ENCODE assay signal across 9 cellular contexts in the genomic region with DNA sequence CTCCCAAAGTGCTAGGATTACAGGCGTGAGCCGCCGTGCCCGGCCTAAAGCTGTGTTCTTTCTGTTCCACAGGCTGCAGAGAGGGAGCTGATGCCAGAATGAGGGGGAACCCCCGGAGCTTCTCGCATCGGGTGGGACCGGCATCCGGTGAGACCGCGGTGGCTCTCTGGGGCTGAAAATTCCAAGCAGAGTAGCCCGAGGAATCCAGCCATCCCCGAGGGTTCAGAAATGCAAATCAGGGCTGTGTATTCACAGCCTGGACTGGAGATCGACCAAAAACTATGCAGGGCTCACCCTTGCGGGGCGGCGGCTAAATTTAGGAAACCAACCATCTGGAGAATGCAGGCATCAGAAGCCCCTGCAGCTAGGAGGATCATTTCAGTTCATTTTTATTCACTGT.
DNase-seq lines count a peak whose midpoint lies in the region; ATAC-seq and TF ChIP-seq lines count a peak whose summit lies in the region.
"Had no signal": no experiment of that assay in that cellular context is flagged by ENCODE, and none has a peak within 500 bp of the region (broad histone marks: within the 10 kb centered on the region; RNA-seq: fewer than 3 reads in every experiment).

No MANE protein-coding gene starts in this region.

- no peak for TF ChIP-seq CTCF in AG10803 (conservative IDR thresholded peaks at IDR 0.05; ENCODE audit: low read length)
- TF ChIP-seq CTCF in fibroblast of villous mesenchyme (IDR thresholded peaks at IDR 0.05; ENCODE audit: insufficient read depth, low read depth, low read length): no peak
- TF ChIP-seq CTCF in osteocyte (IDR thresholded peaks at IDR 0.05): no peak

- H3K4me1 Mint-ChIP-seq in T-helper 17 cell: peaks cover 15% of the 10 kb centered on the region
- H3K4me1 Mint-ChIP-seq in osteocyte (ENCODE audit: unreplicated experiment): peaks cover 57% of the 10 kb centered on the region
- H3K4me1 Mint-ChIP-seq in activated T-helper 2 cell treated with anti-CD3 and anti-CD28 coated beads, Interferon-gamma antibody, Interleukin-2, Interleukin-4, amounts not matched to agents 10 μg/mL and 5 μg/mL and 100 μg/mL, durations not matched to agents 14 hours and 24 hours and 36 hours (ENCODE audit: low read depth): peaks cover 22% of the 10 kb centered on the region

- ATAC-seq in T-helper 17 cell (no peak), HG03432 (IDR thresholded peaks at IDR 0.05; ENCODE audit: unreplicated experiment) (no peak)

- H3K27me3 Mint-ChIP-seq in T-helper 17 cell (peaks cover 5% of the 10 kb centered on the region), osteocyte (ENCODE audit: unreplicated experiment) (no peaks in the 10 kb centered on the region)
- H3K27me3 Mint-ChIP-seq in activated T-helper 2 cell treated with anti-CD3 and anti-CD28 coated beads, Interferon-gamma antibody, Interleukin-2, Interleukin-4, amounts not matched to agents 10 μg/mL and 5 μg/mL and 100 μg/mL, durations not matched to agents 14 hours and 24 hours and 36 hours (ENCODE audit: low read depth): peaks cover 17% of the 10 kb centered on the region

- no peak overlapping the region for H3K4me3 Mint-ChIP-seq in T-helper 17 cell
- peak overlapping the region; percentile 72 for H3K4me3 Mint-ChIP-seq in osteocyte (ENCODE audit: unreplicated experiment)
- H3K4me3 Mint-ChIP-seq in activated T-helper 2 cell treated with anti-CD3 and anti-CD28 coated beads, Interferon-gamma antibody, Interleukin-2, Interleukin-4, amounts not matched to agents 10 μg/mL and 5 μg/mL and 100 μg/mL, durations not matched to agents 14 hours and 24 hours and 36 hours (ENCODE audit: low read depth): no peak overlapping the region

- DNase-seq in AG10803 (ENCODE audit: low read depth) (peak; percentile 92), T-helper 17 cell (no peak), fibroblast of villous mesenchyme (ENCODE audit: low read depth) (peak; percentile 45), osteocyte (ENCODE audit: extremely low spot score, unreplicated experiment) (no peak), NCI-H2029 (lab: John Stamatoyannopoulos, UW) (no peak), midbrain (lab: John Stamatoyannopoulos, UW) (no peak)
- no peak for DNase-seq in activated T-helper 2 cell treated with anti-CD3 and anti-CD28 coated beads, Interferon-gamma antibody, Interleukin-2, Interleukin-4, amounts not matched to agents 10 μg/mL and 5 μg/mL and 100 μg/mL, durations not matched to agents 14 hours and 24 hours and 36 hours (ENCODE audit: low spot score)
- DNase-seq: DMS53 had no signal

- no peaks in the 10 kb centered on the region for H3K36me3 Mint-ChIP-seq in T-helper 17 cell (ENCODE audit: low read depth)
- H3K36me3 Mint-ChIP-seq in osteocyte (ENCODE audit: unreplicated experiment): no peaks in the 10 kb centered on the region
- no peaks in the 10 kb centered on the region for H3K36me3 Mint-ChIP-seq in activated T-helper 2 cell treated with anti-CD3 and anti-CD28 coated beads, Interferon-gamma antibody, Interleukin-2, Interleukin-4, amounts not matched to agents 10 μg/mL and 5 μg/mL and 100 μg/mL, durations not matched to agents 14 hours and 24 hours and 36 hours (ENCODE audit: low read depth)

- H3K9me3 Mint-ChIP-seq in osteocyte (ENCODE audit: unreplicated experiment): no peaks in the 10 kb centered on the region
- H3K9me3 Mint-ChIP-seq in activated T-helper 2 cell treated with anti-CD3 and anti-CD28 coated beads, Interferon-gamma antibody, Interleukin-2, Interleukin-4, amounts not matched to agents 10 μg/mL and 5 μg/mL and 100 μg/mL, durations not matched to agents 14 hours and 24 hours and 36 hours: no peaks in the 10 kb centered on the region

- intact Hi-C loops in activated T-helper 2 cell treated with anti-CD3 and anti-CD28 coated beads, Interferon-gamma antibody, Interleukin-2, Interleukin-4, amounts not matched to agents 10 μg/mL and 5 μg/mL and 100 μg/mL, durations not matched to agents 14 hours and 24 hours and 36 hours (cut with micrococcal nuclease): no loop called here

- H3K4me3 ChIP-seq in AG10803 (ENCODE audit: low read length): peak overlapping the region; percentile 40
- peak overlapping the region; percentile 30 for H3K4me3 ChIP-seq in fibroblast of villous mesenchyme (ENCODE audit: low read depth, low read length)

- peak overlapping the region; percentile 54 for H3K27ac Mint-ChIP-seq in T-helper 17 cell
- H3K27ac Mint-ChIP-seq in osteocyte (ENCODE audit: unreplicated experiment): peak overlapping the region; percentile 98
- H3K27ac Mint-ChIP-seq in activated T-helper 2 cell treated with anti-CD3 and anti-CD28 coated beads, Interferon-gamma antibody, Interleukin-2, Interleukin-4, amounts not matched to agents 10 μg/mL and 5 μg/mL and 100 μg/mL, durations not matched to agents 14 hours and 24 hours and 36 hours: no peak overlapping the region

- H3K9me3 ChIP-seq in T-helper 17 cell (ENCODE audit: control insufficient read depth, low read length, poor library complexity, severe bottlenecking): no peaks in the 10 kb centered on the region

Comparison
In these comparisons a context has a peak if more than half of its experiments do, and no peak if none do; other contexts are left out.
1. DNase-seq: peak in AG10803 (single experiment) and fibroblast of villous mesenchyme (single experiment); none in T-helper 17 cell (0 of 3), osteocyte (single experiment), NCI-H2029 (single experiment), midbrain (single experiment) and activated T-helper 2 cell treated with anti-CD3 and anti-CD28 coated beads, Interferon-gamma antibody, Interleukin-2, Interleukin-4, amounts not matched to agents 10 μg/mL and 5 μg/mL and 100 μg/mL, durations not matched to agents 14 hours and 24 hours and 36 hours (single experiment).